In genomic region chr12:88973998-88974397, GRCh38 we compare ENCODE assay signal across 9 cellular contexts.
"Had no signal": no experiment of that assay in that cellular context is flagged by ENCODE, and none has a peak within 500 bp of the region (broad histone marks: within the 10 kb centered on the region; RNA-seq: fewer than 3 reads in every experiment).

No MANE protein-coding gene starts in this region.

- DNase-seq: GM23248, GOT3, H7, Karpas-422, KBM-7 had no signal

- H3K9me3 ChIP-seq: HAP-1 had no signal

- H2AFZ ChIP-seq: GM23248 had no signal

- H3K27ac ChIP-seq: GM23248, KMS-11 had no signal

- H3K4me2 ChIP-seq: KMS-11 had no signal

- FAIRE-seq: HTR-8/SVneo had no signal

- ATAC-seq: HCT116 had no signal

- H3K9ac ChIP-seq: GM23248, KMS-11 had no signal

- H3K4me1 ChIP-seq: HAP-1 had no signal

- H3K4me3 ChIP-seq: GM23248, HAP-1 had no signal

- H3K36me3 ChIP-seq: HAP-1 had no signal
